ENCODE assay signal across 32 cellular contexts in the genomic region with DNA sequence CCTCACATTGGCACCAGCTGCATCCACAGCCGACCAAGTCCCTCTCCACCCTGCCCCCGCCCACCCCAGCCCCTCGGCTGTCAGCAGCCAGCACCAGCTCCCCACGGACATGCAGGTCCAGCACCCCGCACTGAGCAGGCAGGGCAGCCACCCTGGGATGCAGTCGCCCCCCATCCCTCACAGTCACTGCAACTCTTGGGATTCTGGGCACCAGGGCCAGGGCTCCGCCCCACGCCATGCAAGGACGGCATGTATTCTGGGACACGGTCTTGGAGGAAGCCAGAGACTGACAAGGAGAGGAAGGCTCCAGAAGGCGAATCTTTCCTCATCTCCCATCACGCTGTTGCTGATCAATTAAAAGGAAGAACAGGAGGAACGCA. TPM values are rescaled to one million over a fixed set of nuclear protein-coding genes. Genes with fewer than 3 reads are reported as not detected.
DNase-seq lines count a peak whose midpoint lies in the region; ATAC-seq, FAIRE-seq and TF ChIP-seq lines count a peak whose summit lies in the region.
"Had no signal": no experiment of that assay in that cellular context is flagged by ENCODE, and none has a peak within 500 bp of the region (broad histone marks: within the 10 kb centered on the region; RNA-seq: fewer than 3 reads in every experiment).

No MANE protein-coding gene starts in this region.

- H3K9ac ChIP-seq in kidney (ENCODE audit: low read length in 2 of 2), result no peak overlapping the region
- H3K9ac ChIP-seq: KMS-11 had no signal

- no peak overlapping the region for H3K27ac ChIP-seq in kidney (ENCODE audit: low read depth in 2 of 2, low read length in 2 of 2)
- H3K27ac ChIP-seq in aorta (ENCODE audit: low read depth in 1 of 2, low read length in 2 of 2), result no peak overlapping the region
- H3K27ac ChIP-seq: adrenal gland, brain microvascular endothelial cell, epithelial cell of prostate, KMS-11, upper lobe of left lung had no signal

- H3K4me1 ChIP-seq in kidney (ENCODE audit: control insufficient read depth in 1 of 2, insufficient read depth in 1 of 2, low read depth in 1 of 2, low read length in 2 of 2), result no peaks in the 10 kb centered on the region
- H3K4me1 ChIP-seq in aorta (ENCODE audit: control insufficient read depth in 1 of 2, insufficient read depth in 2 of 2, low read length in 2 of 2), result no peaks in the 10 kb centered on the region
- H3K4me1 ChIP-seq: adrenal gland, HAP-1, upper lobe of left lung had no signal

- H3K4me3 ChIP-seq in kidney (ENCODE audit: low read length in 2 of 2), result no peak overlapping the region
- no peak overlapping the region for H3K4me3 ChIP-seq in aorta (ENCODE audit: low read length in 2 of 2)
- H3K4me3 ChIP-seq: adrenal gland, HAP-1, upper lobe of left lung had no signal

- no peaks in the 10 kb centered on the region for H3K4me1 Mint-ChIP-seq in natural killer cell treated with Interleukin-12 subunit alpha and Interleukin-12 subunit beta and Interleukin-15 and Interleukin-18, amount 100 ng/mL, for 72 hours (ENCODE audit: low read depth in 2 of 2)
- H3K4me1 Mint-ChIP-seq in natural killer cell (peaks cover 0 to 4% of the 10 kb centered on the region in 2 donors), HFFc6 (ENCODE audit: low read depth) (no peaks in the 10 kb centered on the region)

- peak; percentile 53 for DNase-seq in natural killer cell treated with Interleukin-12 subunit alpha and Interleukin-12 subunit beta and Interleukin-15 and Interleukin-18, amount 100 ng/mL, for 72 hours (ENCODE audit: low spot score)
- DNase-seq in natural killer cell (no peak), kidney (peak; percentile 61), sciatic nerve (ENCODE audit: low spot score) (peak; percentile 54), aorta (peak; percentile 38 to 39), COLO668 (lab: John Stamatoyannopoulos, UW; ENCODE audit: unreplicated experiment) (no peak), HFFc6 (no peak)
- DNase-seq: activated CD8-positive, alpha-beta T cell treated with anti-CD3 and anti-CD28 coated beads for 36 hours; activated effector memory CD4-positive, alpha-beta T cell treated with Interleukin-2 at 50 U/mL for 16 hours; brain microvascular endothelial cell; DMS79; effector CD4-positive, alpha-beta T cell; mesenchymal stem cell; MM.1S; NCI-H1417; NCI-H2029 treated with DMSO at 0.1 percent for 48 hours; NCI-H2227 treated with DMSO at 0.1 percent for 48 hours; NCI-H526 treated with DMSO at 0.1 percent for 48 hours; small intestine; stimulated activated CD4-positive, alpha-beta T cell treated with anti-CD3 and anti-CD28 coated beads, Interleukin-1b, Interleukin-23, amount 100 ng/mL, for 48 hours; stimulated activated CD8-positive, alpha-beta memory T cell treated with anti-CD3 and anti-CD28 coated beads, Interleukin-4, amount 100 ng/mL, for 48 hours had no signal

- no peak for ATAC-seq in natural killer cell treated with Interleukin-12 subunit alpha and Interleukin-12 subunit beta and Interleukin-15 and Interleukin-18, amount 100 ng/mL, for 72 hours
- ATAC-seq in natural killer cell, result no peak
- peak; percentile 38 for ATAC-seq in sciatic nerve
- no peak for ATAC-seq in aorta (ENCODE audit: low FRiP score)
- ATAC-seq in GM21423 (IDR thresholded peaks at IDR 0.05; ENCODE audit: unreplicated experiment), result no peak
- ATAC-seq: activated CD8-positive, alpha-beta T cell treated with anti-CD3 and anti-CD28 coated beads for 36 hours had no signal

- no peak for TF ChIP-seq CTCF in natural killer cell (IDR thresholded peaks at IDR 0.05)
- TF ChIP-seq CTCF in kidney (IDR thresholded peaks at IDR 0.05; ENCODE audit: borderline replicate concordance, extremely low read depth, insufficient read depth), result no peak
- TF ChIP-seq CTCF in HFFc6 (IDR thresholded peaks at IDR 0.05), result no peak

- FAIRE-seq in kidney (lab: Jason Lieb, UNC), result no peak
- FAIRE-seq: GM19239, HTR-8/SVneo, small intestine had no signal

- 52 to 53% methylated on average over 13 of the region's 13 CpGs for WGBS in aorta, 2 donors

- intact Hi-C loops in natural killer cell (cut with micrococcal nuclease), result no loop called here
- intact Hi-C loops in kidney (cut with DNase I), result no loop called here
- intact Hi-C loops in sciatic nerve (cut with DNase I), result no loop called here
- intact Hi-C loops in aorta (cut with DNase I), result no loop called here

- H3K9me3 ChIP-seq in kidney (ENCODE audit: control insufficient read depth in 1 of 2, low read length in 2 of 2), result peaks cover 0 to 5% of the 10 kb centered on the region in 2 donors
- no peaks in the 10 kb centered on the region for H3K9me3 ChIP-seq in aorta (ENCODE audit: control insufficient read depth, low read length)
- H3K9me3 ChIP-seq: adrenal gland, HAP-1 had no signal

- peaks cover 0 to 2% of the 10 kb centered on the region in 2 donors for H3K27me3 Mint-ChIP-seq in natural killer cell treated with Interleukin-12 subunit alpha and Interleukin-12 subunit beta and Interleukin-15 and Interleukin-18, amount 100 ng/mL, for 72 hours
- H3K27me3 Mint-ChIP-seq in natural killer cell (ENCODE audit: low read depth in 2 of 2) (peaks cover 0 to 8% of the 10 kb centered on the region in 2 donors), HFFc6 (ENCODE audit: insufficient read depth) (peaks cover 34% of the 10 kb centered on the region)
- H3K27me3 Mint-ChIP-seq: activated CD8-positive, alpha-beta T cell treated with anti-CD3 and anti-CD28 coated beads for 36 hours had no signal

- no peaks in the 10 kb centered on the region for H3K36me3 Mint-ChIP-seq in natural killer cell treated with Interleukin-12 subunit alpha and Interleukin-12 subunit beta and Interleukin-15 and Interleukin-18, amount 100 ng/mL, for 72 hours
- no peaks in the 10 kb centered on the region for H3K36me3 Mint-ChIP-seq in natural killer cell
- H3K36me3 Mint-ChIP-seq in HFFc6 (ENCODE audit: low read depth), result no peaks in the 10 kb centered on the region

- no peaks in the 10 kb centered on the region for H3K27me3 ChIP-seq in aorta (ENCODE audit: control insufficient read depth in 1 of 2, insufficient read depth in 2 of 2, low read length in 1 of 2)
- H3K27me3 ChIP-seq: brain microvascular endothelial cell, upper lobe of left lung had no signal

- H3K27ac Mint-ChIP-seq in natural killer cell treated with Interleukin-12 subunit alpha and Interleukin-12 subunit beta and Interleukin-15 and Interleukin-18, amount 100 ng/mL, for 72 hours, result no peak overlapping the region
- H3K27ac Mint-ChIP-seq in natural killer cell (no peak overlapping the region), HFFc6 (no peak overlapping the region)
- H3K27ac Mint-ChIP-seq: activated CD8-positive, alpha-beta T cell treated with anti-CD3 and anti-CD28 coated beads for 36 hours had no signal

- no peaks in the 10 kb centered on the region for H3K9me3 Mint-ChIP-seq in natural killer cell treated with Interleukin-12 subunit alpha and Interleukin-12 subunit beta and Interleukin-15 and Interleukin-18, amount 100 ng/mL, for 72 hours
- no peaks in the 10 kb centered on the region for H3K9me3 Mint-ChIP-seq in natural killer cell
- H3K9me3 Mint-ChIP-seq in HFFc6, result peaks cover 20% of the 10 kb centered on the region
- H3K9me3 Mint-ChIP-seq: activated CD8-positive, alpha-beta T cell treated with anti-CD3 and anti-CD28 coated beads for 36 hours had no signal

- no peak overlapping the region for H3K4me3 Mint-ChIP-seq in natural killer cell treated with Interleukin-12 subunit alpha and Interleukin-12 subunit beta and Interleukin-15 and Interleukin-18, amount 100 ng/mL, for 72 hours
- H3K4me3 Mint-ChIP-seq in natural killer cell (no peak overlapping the region), HFFc6 (no peak overlapping the region)
- H3K4me3 Mint-ChIP-seq: activated CD8-positive, alpha-beta T cell treated with anti-CD3 and anti-CD28 coated beads for 36 hours had no signal

- H3K36me3 ChIP-seq in kidney (ENCODE audit: control insufficient read depth in 1 of 2, insufficient read depth in 2 of 2, low read length in 2 of 2) (no peaks in the 10 kb centered on the region), aorta (ENCODE audit: control insufficient read depth in 1 of 2, insufficient read depth in 2 of 2, low read length in 1 of 2) (no peaks in the 10 kb centered on the region)
- H3K36me3 ChIP-seq: adrenal gland, brain microvascular endothelial cell, HAP-1, upper lobe of left lung had no signal

RNA-seq across cellular contexts. Expression of a gene that starts 54.4 kb away (rescaled TPM):
- total RNA-seq in natural killer cell treated with Interleukin-12 subunit alpha and Interleukin-12 subunit beta and Interleukin-15 and Interleukin-18, amount 100 ng/mL, for 72 hours, result not detected
- total RNA-seq in natural killer cell (not detected), kidney (0.94 TPM), sciatic nerve (1.6 TPM), aorta (1 to 10 TPM; 3.9 to 5.8 TPM)
- polyA plus RNA-seq in kidney (ENCODE audit: insufficient read depth, low read depth, low replicate concordance) (0.17 TPM), aorta (under 1 TPM; 0.05 to 0.13 TPM)
- total RNA-seq in HFFc6 (2021; fragmentation: NEBNext Ultra II Directional; extraction: Animal tissue kit (Norgen Biotek cat#: 25700)), result not detected
- total RNA-seq: activated CD8-positive, alpha-beta T cell treated with anti-CD3 and anti-CD28 coated beads for 36 hours; myocyte; pulmonary artery endothelial cell; SK-MEL-5 had no signal

Comparison
In these comparisons a context has a peak if more than half of its experiments do, and no peak if none do; other contexts are left out.
1. DNase-seq: peak in natural killer cell treated with Interleukin-12 subunit alpha and Interleukin-12 subunit beta and Interleukin-15 and Interleukin-18, amount 100 ng/mL, for 72 hours (single experiment), kidney (single experiment), sciatic nerve (single experiment) and aorta (2 of 2); none in natural killer cell (single experiment), COLO668 (single experiment) and HFFc6 (single experiment).